ENCODE assay signal across 8 cellular contexts in genomic region chr5:66307647-66308257, GRCh38.
DNase-seq lines count a peak whose midpoint lies in the region; ATAC-seq and TF ChIP-seq lines count a peak whose summit lies in the region.

No MANE protein-coding gene starts in this region.

- no peaks in the 10 kb centered on the region for H3K4me1 Mint-ChIP-seq in activated naive CD8-positive, alpha-beta T cell treated with anti-CD3 and anti-CD28 coated beads, Interleukin-2, amount 10 ng/mL, durations not matched to agents 7 days and 5 days
- H3K4me1 Mint-ChIP-seq in activated naive CD8-positive, alpha-beta T cell treated with anti-CD3 and anti-CD28 coated beads for 36 hours: no peaks in the 10 kb centered on the region
- H3K4me1 Mint-ChIP-seq in T-helper 17 cell: peaks cover 7% of the 10 kb centered on the region

- no peak overlapping the region for H3K27ac Mint-ChIP-seq in activated naive CD8-positive, alpha-beta T cell treated with anti-CD3 and anti-CD28 coated beads, Interleukin-2, amount 10 ng/mL, durations not matched to agents 7 days and 5 days
- no peak overlapping the region for H3K27ac Mint-ChIP-seq in activated naive CD8-positive, alpha-beta T cell treated with anti-CD3 and anti-CD28 coated beads for 36 hours
- H3K27ac Mint-ChIP-seq in T-helper 17 cell: no peak overlapping the region

- peaks cover 8% of the 10 kb centered on the region for H3K27me3 Mint-ChIP-seq in activated naive CD8-positive, alpha-beta T cell treated with anti-CD3 and anti-CD28 coated beads, Interleukin-2, amount 10 ng/mL, durations not matched to agents 7 days and 5 days
- H3K27me3 Mint-ChIP-seq in activated naive CD8-positive, alpha-beta T cell treated with anti-CD3 and anti-CD28 coated beads for 36 hours: peaks cover 7% of the 10 kb centered on the region
- H3K27me3 Mint-ChIP-seq in T-helper 17 cell: peaks cover 24% of the 10 kb centered on the region

- DNase-seq in activated naive CD8-positive, alpha-beta T cell treated with anti-CD3 and anti-CD28 coated beads, Interleukin-2, amount 10 ng/mL, durations not matched to agents 7 days and 5 days: no peak
- DNase-seq in activated naive CD8-positive, alpha-beta T cell treated with anti-CD3 and anti-CD28 coated beads for 36 hours: no peak
- peak; percentile 74 for DNase-seq in NCI-H146 treated with DMSO at 0.1 percent for 48 hours (lab: John Stamatoyannopoulos, UW; ENCODE audit: unreplicated experiment)
- DNase-seq in T-helper 17 cell: no peak
- peak; percentile 87 for DNase-seq in fibroblast of the aortic adventitia (ENCODE audit: low read depth)
- DNase-seq in non-pigmented ciliary epithelial cell (ENCODE audit: low read depth): peak; percentile 36
- DNase-seq in activated naive CD4-positive, alpha-beta T cell (lab: John Stamatoyannopoulos, UW): no peak

- POLR2A ChIA-PET in activated naive CD8-positive, alpha-beta T cell treated with anti-CD3 and anti-CD28 coated beads, Interleukin-2, amount 10 ng/mL, durations not matched to agents 7 days and 5 days (lab: Charles Lee): interaction anchor here (0.5 kb wide), 1 partner anchor 321 kb away, joined by 3 read pairs; no protein-coding TSS in a partner anchor

- H3K36me3 Mint-ChIP-seq in activated naive CD8-positive, alpha-beta T cell treated with anti-CD3 and anti-CD28 coated beads, Interleukin-2, amount 10 ng/mL, durations not matched to agents 7 days and 5 days: no peaks in the 10 kb centered on the region
- H3K36me3 Mint-ChIP-seq in activated naive CD8-positive, alpha-beta T cell treated with anti-CD3 and anti-CD28 coated beads for 36 hours: no peaks in the 10 kb centered on the region
- H3K36me3 Mint-ChIP-seq in T-helper 17 cell (ENCODE audit: low read depth): peaks cover 3% of the 10 kb centered on the region

- ATAC-seq in activated naive CD8-positive, alpha-beta T cell treated with anti-CD3 and anti-CD28 coated beads, Interleukin-2, amount 10 ng/mL, durations not matched to agents 7 days and 5 days (ENCODE audit: low read depth): peak; percentile 36
- ATAC-seq in HG02610 (IDR thresholded peaks at IDR 0.05; ENCODE audit: unreplicated experiment) (peak; percentile 46), T-helper 17 cell (peak; percentile 68)

- H3K9me3 ChIP-seq in T-helper 17 cell (ENCODE audit: control insufficient read depth, low read length, poor library complexity, severe bottlenecking): no peaks in the 10 kb centered on the region

- H3K4me3 ChIP-seq in fibroblast of the aortic adventitia (ENCODE audit: low read depth, low read length): no peak overlapping the region

- peaks cover 2% of the 10 kb centered on the region for H3K9me3 Mint-ChIP-seq in activated naive CD8-positive, alpha-beta T cell treated with anti-CD3 and anti-CD28 coated beads, Interleukin-2, amount 10 ng/mL, durations not matched to agents 7 days and 5 days
- H3K9me3 Mint-ChIP-seq in activated naive CD8-positive, alpha-beta T cell treated with anti-CD3 and anti-CD28 coated beads for 36 hours: no peaks in the 10 kb centered on the region

- no peak overlapping the region for H3K4me3 Mint-ChIP-seq in activated naive CD8-positive, alpha-beta T cell treated with anti-CD3 and anti-CD28 coated beads, Interleukin-2, amount 10 ng/mL, durations not matched to agents 7 days and 5 days
- H3K4me3 Mint-ChIP-seq in activated naive CD8-positive, alpha-beta T cell treated with anti-CD3 and anti-CD28 coated beads for 36 hours: no peak overlapping the region
- no peak overlapping the region for H3K4me3 Mint-ChIP-seq in T-helper 17 cell

- peak; percentile 88 for TF ChIP-seq CTCF in fibroblast of the aortic adventitia (IDR thresholded peaks at IDR 0.05; ENCODE audit: insufficient read depth, low read length)

Comparison
In these comparisons a context has a peak if more than half of its experiments do, and no peak if none do; other contexts are left out.
1. DNase-seq: peak in NCI-H146 treated with DMSO at 0.1 percent for 48 hours (single experiment), fibroblast of the aortic adventitia (single experiment) and non-pigmented ciliary epithelial cell (single experiment); none in activated naive CD8-positive, alpha-beta T cell treated with anti-CD3 and anti-CD28 coated beads, Interleukin-2, amount 10 ng/mL, durations not matched to agents 7 days and 5 days (single experiment), activated naive CD8-positive, alpha-beta T cell treated with anti-CD3 and anti-CD28 coated beads for 36 hours (single experiment), T-helper 17 cell (0 of 3) and activated naive CD4-positive, alpha-beta T cell (0 of 4).
2. Peak in every context shown above with its lines, with median percentiles within 50 percentile points of each other: ATAC-seq.